Comparison of ENCODE assay signal across 25 cellular contexts in the genomic region with DNA sequence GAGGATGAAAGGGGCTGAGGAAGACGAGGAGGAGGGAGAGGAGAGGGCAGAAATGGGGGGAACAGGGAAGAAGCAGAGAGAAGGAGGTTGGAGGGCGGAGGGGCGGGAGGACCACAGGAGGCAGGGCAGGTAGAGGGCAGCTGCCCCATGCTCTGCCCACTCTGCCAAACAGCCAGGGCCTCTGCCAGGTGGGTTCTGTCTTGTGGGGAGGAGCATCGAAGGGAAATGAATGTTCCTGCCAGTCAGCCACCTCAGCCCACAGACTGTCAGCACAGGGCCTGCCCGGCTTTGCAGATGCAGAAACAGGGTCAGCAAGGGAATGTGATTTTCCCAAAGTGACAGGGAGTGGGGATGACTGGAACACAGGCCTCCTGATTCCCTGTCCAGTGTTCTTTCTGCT.
"Had no signal": no experiment of that assay in that cellular context is flagged by ENCODE, and none has a peak within 500 bp of the region (broad histone marks: within the 10 kb centered on the region; RNA-seq: fewer than 3 reads in every experiment).

No MANE protein-coding gene starts in this region.

- H3K4me2 ChIP-seq: smooth muscle cell had no signal

- FAIRE-seq: islet of Langerhans had no signal

- ATAC-seq: gastroesophageal sphincter; heart left ventricle; left cardiac atrium; left lung; mucosa of descending colon; natural killer cell treated with Interleukin-12 subunit alpha and Interleukin-12 subunit beta and Interleukin-15 and Interleukin-18, amount 100 ng/mL, for 72 hours; sciatic nerve; stimulated activated naive CD8-positive, alpha-beta T cell treated with anti-CD3 and anti-CD28 coated beads, Interleukin-15, amount 100 ng/mL, for 72 hours; upper lobe of right lung had no signal

- H3K4me1 ChIP-seq: gastroesophageal sphincter, heart left ventricle, left lung, prostate gland, right atrium auricular region, suprapubic skin, transverse colon, upper lobe of right lung, uterus had no signal

- H3K27me3 ChIP-seq: right atrium auricular region, transverse colon, uterus had no signal

- H3K9me3 ChIP-seq: gastroesophageal sphincter, heart left ventricle, left lung, mucosa of descending colon, prostate gland, right atrium auricular region, suprapubic skin, transverse colon, upper lobe of right lung, uterus had no signal

- H3K36me3 ChIP-seq: gastroesophageal sphincter, heart left ventricle, left lung, prostate gland, right atrium auricular region, suprapubic skin, transverse colon, upper lobe of right lung, uterus had no signal

- H3K4me3 ChIP-seq: gastroesophageal sphincter, heart left ventricle, left lung, mucosa of descending colon, prostate gland, right atrium auricular region, smooth muscle cell, suprapubic skin, transverse colon, upper lobe of right lung, uterus had no signal

- DNase-seq: cortex of kidney; heart left ventricle; hippocampal formation; left cardiac atrium; left lung; mesenchymal stem cell; mucosa of descending colon; naive B cell; stimulated activated CD4-positive, alpha-beta T cell treated with anti-CD3 and anti-CD28 coated beads, Interleukin-12 subunit alpha, Interleukin-12 subunit beta, amount 100 ng/mL, for 4 hours; stimulated activated CD4-positive, alpha-beta T cell treated with anti-CD3 and anti-CD28 coated beads, Interleukin-1b, Interleukin-23, amount 100 ng/mL, for 48 hours; stimulated activated CD4-positive, alpha-beta T cell treated with anti-CD3 and anti-CD28 coated beads, Interleukin-4, amount 100 ng/mL, for 1 hour; stimulated activated CD8-positive, alpha-beta memory T cell treated with anti-CD3 and anti-CD28 coated beads, Interleukin-4, amount 100 ng/mL, for 48 hours; stimulated activated naive CD4-positive, alpha-beta T cell; stimulated activated naive CD8-positive, alpha-beta T cell treated with anti-CD3 and anti-CD28 coated beads, Interleukin-15, amount 100 ng/mL, for 72 hours; transverse colon; upper lobe of right lung; uterus had no signal

- H3K27ac ChIP-seq: gastroesophageal sphincter, heart left ventricle, left lung, prostate gland, right atrium auricular region, suprapubic skin, transverse colon, upper lobe of right lung, uterus had no signal
